22 cellular contexts compared by ENCODE assay signal in the genomic region with DNA sequence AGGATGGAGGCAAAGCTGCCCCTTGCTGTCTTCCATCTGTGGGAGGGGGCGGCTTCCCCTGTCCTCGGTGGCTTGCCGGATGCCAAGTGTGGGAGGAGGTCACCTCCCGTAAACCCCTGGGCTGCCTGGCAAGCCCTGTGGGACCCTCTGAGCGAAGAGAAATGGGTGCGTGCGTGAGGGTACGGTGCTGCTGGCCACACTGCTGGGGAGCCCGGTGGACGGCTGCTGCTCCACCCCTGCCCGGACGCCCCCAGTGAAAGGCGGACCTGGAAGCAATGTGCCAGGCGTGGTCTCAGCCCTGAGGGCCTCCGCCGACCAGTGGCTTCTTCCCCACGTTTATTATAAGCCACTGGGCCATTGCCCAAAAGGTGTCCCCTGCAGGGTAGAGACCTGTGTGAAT. TPM values are rescaled to one million over a fixed set of nuclear protein-coding genes. Genes with fewer than 3 reads are reported as not detected.
"Had no signal": no experiment of that assay in that cellular context is flagged by ENCODE, and none has a peak within 500 bp of the region (broad histone marks: within the 10 kb centered on the region; RNA-seq: fewer than 3 reads in every experiment).

No MANE protein-coding gene starts in this region.

- ATAC-seq: foreskin keratinocyte; gastroesophageal sphincter; heart left ventricle; left lung; lower lobe of right lung; naive thymus-derived CD8-positive, alpha-beta T cell had no signal

- DNase-seq: dermis blood vessel endothelial cell; dorsolateral prefrontal cortex; effector CD4-positive, alpha-beta T cell; effector memory CD4-positive, alpha-beta T cell; foreskin keratinocyte; heart left ventricle; hypothalamus; immature natural killer cell; islet precursor cell; kidney; kidney glomerular epithelial cell; lower lobe of right lung; mesendoderm; midbrain; naive B cell; naive thymus-derived CD8-positive, alpha-beta T cell had no signal

- H3K4me3 ChIP-seq: coronary artery, dorsolateral prefrontal cortex, esophagus muscularis mucosa, gastroesophageal sphincter, heart left ventricle, hepatocyte, left lung, lower lobe of right lung had no signal

- H3K9me3 ChIP-seq: esophagus muscularis mucosa, gastroesophageal sphincter, heart left ventricle, left lung, lower lobe of right lung had no signal

- H3K4me2 ChIP-seq: hepatocyte had no signal

- H3K36me3 ChIP-seq: esophagus muscularis mucosa, gastroesophageal sphincter, heart left ventricle, left lung, lower lobe of right lung had no signal

- H3K27me3 ChIP-seq: dorsolateral prefrontal cortex, esophagus muscularis mucosa, foreskin keratinocyte, gastroesophageal sphincter, heart left ventricle, hepatocyte, left lung had no signal

- H3K27ac ChIP-seq: coronary artery, dorsolateral prefrontal cortex, esophagus muscularis mucosa, foreskin keratinocyte, gastroesophageal sphincter, heart left ventricle, hepatocyte, left lung, lower lobe of right lung had no signal

- H2AFZ ChIP-seq: hepatocyte had no signal

RNA-seq across cellular contexts. Expression of a gene that starts 10.9 kb away (rescaled TPM):
- total RNA-seq: dermis blood vessel endothelial cell, endothelial cell of umbilical vein, foreskin keratinocyte, gastroesophageal sphincter had no signal
- polyA plus RNA-seq: foreskin keratinocyte had no signal
